ENCODE assay signal across 1 cellular context in the genomic region with DNA sequence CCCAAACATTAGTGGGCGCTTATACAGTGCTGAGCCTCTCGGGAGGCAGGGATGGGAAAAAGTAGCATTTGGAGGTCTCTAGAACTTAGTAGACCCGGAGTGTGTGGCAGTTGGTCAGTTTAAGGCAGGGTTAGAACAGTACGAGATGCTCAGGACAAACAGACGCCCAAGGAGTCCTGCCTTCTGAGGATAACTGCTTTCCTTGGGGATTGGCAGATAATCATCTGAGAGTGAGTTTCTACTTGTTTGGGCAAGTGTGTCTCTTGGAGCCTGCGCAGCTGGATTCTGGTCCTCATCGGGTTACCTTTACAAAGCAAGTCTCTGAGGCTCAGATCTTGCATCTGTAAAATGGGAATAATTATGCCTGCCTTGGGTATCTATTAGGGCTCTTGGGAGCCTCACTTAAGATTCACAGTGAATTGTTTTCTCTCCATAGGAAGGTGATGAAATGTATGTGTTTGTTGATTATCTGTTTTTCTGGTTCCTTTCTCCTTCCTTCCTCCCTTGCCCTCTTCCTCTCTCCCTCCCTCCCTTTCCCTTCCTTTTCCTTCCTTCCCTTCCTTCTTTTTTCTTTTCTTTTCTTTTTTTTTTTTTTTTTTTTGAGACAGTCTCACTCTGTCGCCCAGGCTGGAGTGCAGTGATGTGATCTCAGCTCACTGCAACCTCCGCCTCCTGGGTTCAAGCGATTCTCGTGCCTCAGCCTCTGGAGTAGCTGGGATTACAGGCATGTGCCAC.
TF ChIP-seq lines count a peak whose summit lies in the region.

No MANE protein-coding gene starts in this region.

TF ChIP-seq in HEK293, 187 proteins besides CTCF, POLR2A, EP300 and RAD21 (continued from another document):
- no peak for TF ChIP-seq TSHZ1 (tag by site-specific recombination; IDR thresholded peaks at IDR 0.05; ENCODE audit: borderline replicate concordance)
- TF ChIP-seq ZNF394 (tag by site-specific recombination; IDR thresholded peaks at IDR 0.05; ENCODE audit: borderline replicate concordance) = peak; percentile 82; the same call in 1 of the 2 replicates
- no peak for TF ChIP-seq GLI4 (tag by site-specific recombination; IDR thresholded peaks at IDR 0.05)
- TF ChIP-seq ZBTB11 (tag by site-specific recombination; conservative IDR thresholded peaks at IDR 0.05; ENCODE audit: low read depth) = peak; percentile 16; the same call in 1 of the 2 replicates
- no peak for TF ChIP-seq REST (tag by site-specific recombination; IDR thresholded peaks at IDR 0.05)
- no peak for TF ChIP-seq OVOL3 (tag by site-specific recombination; IDR thresholded peaks at IDR 0.05)
- TF ChIP-seq, protein P1, sequence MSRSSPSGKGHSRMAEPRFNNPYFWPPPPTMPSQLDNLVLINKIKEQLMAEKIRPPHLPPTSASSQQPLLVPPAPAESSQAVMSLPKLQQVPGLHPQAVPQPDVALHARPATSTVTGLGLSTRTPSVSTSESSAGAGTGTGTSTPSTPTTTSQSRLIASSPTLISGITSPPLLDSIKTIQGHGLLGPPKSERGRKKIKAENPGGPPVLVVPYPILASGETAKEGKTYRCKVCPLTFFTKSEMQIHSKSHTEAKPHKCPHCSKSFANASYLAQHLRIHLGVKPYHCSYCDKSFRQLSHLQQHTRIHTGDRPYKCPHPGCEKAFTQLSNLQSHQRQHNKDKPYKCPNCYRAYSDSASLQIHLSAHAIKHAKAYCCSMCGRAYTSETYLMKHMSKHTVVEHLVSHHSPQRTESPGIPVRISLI (tag by site-specific recombination; IDR thresholded peaks at IDR 0.05) = peak; percentile 79
- no peak for TF ChIP-seq ZNF529 (tag by site-specific recombination; IDR thresholded peaks at IDR 0.05; ENCODE audit: insufficient replicate concordance)
- TF ChIP-seq ZBTB8A (tag by site-specific recombination; IDR thresholded peaks at IDR 0.05) = peak; percentile 42; the same call in 1 of the 2 replicates
- TF ChIP-seq MZF1 (tag by site-specific recombination; IDR thresholded peaks at IDR 0.05; ENCODE audit: borderline replicate concordance) = peak; percentile 39; the same call in 1 of the 2 replicates
- no peak for TF ChIP-seq ELK4 (IDR thresholded peaks at IDR 0.05; ENCODE audit: borderline replicate concordance, low read depth, low read length)
- 0 out of 2 replicates have a peak, but pooled peaks have one; percentile 21 for TF ChIP-seq PATZ1 (tag by site-specific recombination; IDR thresholded peaks at IDR 0.05)
- no peak for TF ChIP-seq MEIS1 (CRISPR knock-in tag; IDR thresholded peaks at IDR 0.05; ENCODE audit: borderline replicate concordance)
- TF ChIP-seq ZBTB49 (tag by site-specific recombination; IDR thresholded peaks at IDR 0.05; ENCODE audit: low read depth) = no peak
- TF ChIP-seq ZNF571 (tag by site-specific recombination; IDR thresholded peaks at IDR 0.05) = no peak
- no peak for TF ChIP-seq ZNF510 (tag by site-specific recombination; IDR thresholded peaks at IDR 0.05; ENCODE audit: insufficient replicate concordance)
- TF ChIP-seq, protein P2, sequence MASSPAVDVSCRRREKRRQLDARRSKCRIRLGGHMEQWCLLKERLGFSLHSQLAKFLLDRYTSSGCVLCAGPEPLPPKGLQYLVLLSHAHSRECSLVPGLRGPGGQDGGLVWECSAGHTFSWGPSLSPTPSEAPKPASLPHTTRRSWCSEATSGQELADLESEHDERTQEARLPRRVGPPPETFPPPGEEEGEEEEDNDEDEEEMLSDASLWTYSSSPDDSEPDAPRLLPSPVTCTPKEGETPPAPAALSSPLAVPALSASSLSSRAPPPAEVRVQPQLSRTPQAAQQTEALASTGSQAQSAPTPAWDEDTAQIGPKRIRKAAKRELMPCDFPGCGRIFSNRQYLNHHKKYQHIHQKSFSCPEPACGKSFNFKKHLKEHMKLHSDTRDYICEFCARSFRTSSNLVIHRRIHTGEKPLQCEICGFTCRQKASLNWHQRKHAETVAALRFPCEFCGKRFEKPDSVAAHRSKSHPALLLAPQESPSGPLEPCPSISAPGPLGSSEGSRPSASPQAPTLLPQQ (tag by site-specific recombination; IDR thresholded peaks at IDR 0.05) = no peak
- peak; percentile 99 for TF ChIP-seq PRDM1 (tag by site-specific recombination; IDR thresholded peaks at IDR 0.05)
- TF ChIP-seq ZNF629 (tag by site-specific recombination; IDR thresholded peaks at IDR 0.05) = no peak
- peak; percentile 27 for TF ChIP-seq KLF8 (tag by site-specific recombination; IDR thresholded peaks at IDR 0.05)
- 0 out of 2 replicates have a peak, but pooled peaks have one; percentile 15 for TF ChIP-seq ZNF2 (tag by site-specific recombination; IDR thresholded peaks at IDR 0.05)
- peak; percentile 7 for TF ChIP-seq ZNF600 (tag by site-specific recombination; IDR thresholded peaks at IDR 0.05)
- 0 out of 2 replicates have a peak, but pooled peaks have one; percentile 41 for TF ChIP-seq ZNF768 (tag by site-specific recombination; IDR thresholded peaks at IDR 0.05)
- TF ChIP-seq ZNF664 (tag by site-specific recombination; IDR thresholded peaks at IDR 0.05) = 0 out of 2 replicates have a peak, but pooled peaks have one; percentile 16
- TF ChIP-seq ZNF311 (tag by site-specific recombination; IDR thresholded peaks at IDR 0.05; ENCODE audit: borderline replicate concordance) = no peak
- TF ChIP-seq ZNF830 (tag by site-specific recombination; IDR thresholded peaks at IDR 0.05; ENCODE audit: low read depth) = no peak
- TF ChIP-seq, protein P3, sequence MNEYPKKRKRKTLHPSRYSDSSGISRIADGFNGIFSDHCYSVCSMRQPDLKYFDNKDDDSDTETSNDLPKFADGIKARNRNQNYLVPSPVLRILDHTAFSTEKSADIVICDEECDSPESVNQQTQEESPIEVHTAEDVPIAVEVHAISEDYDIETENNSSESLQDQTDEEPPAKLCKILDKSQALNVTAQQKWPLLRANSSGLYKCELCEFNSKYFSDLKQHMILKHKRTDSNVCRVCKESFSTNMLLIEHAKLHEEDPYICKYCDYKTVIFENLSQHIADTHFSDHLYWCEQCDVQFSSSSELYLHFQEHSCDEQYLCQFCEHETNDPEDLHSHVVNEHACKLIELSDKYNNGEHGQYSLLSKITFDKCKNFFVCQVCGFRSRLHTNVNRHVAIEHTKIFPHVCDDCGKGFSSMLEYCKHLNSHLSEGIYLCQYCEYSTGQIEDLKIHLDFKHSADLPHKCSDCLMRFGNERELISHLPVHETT (tag by site-specific recombination; IDR thresholded peaks at IDR 0.05) = peak; percentile 51; the same call in 1 of the 2 replicates
- no peak for TF ChIP-seq ZNF146 (tag by site-specific recombination; IDR thresholded peaks at IDR 0.05)
